In the genomic region with DNA sequence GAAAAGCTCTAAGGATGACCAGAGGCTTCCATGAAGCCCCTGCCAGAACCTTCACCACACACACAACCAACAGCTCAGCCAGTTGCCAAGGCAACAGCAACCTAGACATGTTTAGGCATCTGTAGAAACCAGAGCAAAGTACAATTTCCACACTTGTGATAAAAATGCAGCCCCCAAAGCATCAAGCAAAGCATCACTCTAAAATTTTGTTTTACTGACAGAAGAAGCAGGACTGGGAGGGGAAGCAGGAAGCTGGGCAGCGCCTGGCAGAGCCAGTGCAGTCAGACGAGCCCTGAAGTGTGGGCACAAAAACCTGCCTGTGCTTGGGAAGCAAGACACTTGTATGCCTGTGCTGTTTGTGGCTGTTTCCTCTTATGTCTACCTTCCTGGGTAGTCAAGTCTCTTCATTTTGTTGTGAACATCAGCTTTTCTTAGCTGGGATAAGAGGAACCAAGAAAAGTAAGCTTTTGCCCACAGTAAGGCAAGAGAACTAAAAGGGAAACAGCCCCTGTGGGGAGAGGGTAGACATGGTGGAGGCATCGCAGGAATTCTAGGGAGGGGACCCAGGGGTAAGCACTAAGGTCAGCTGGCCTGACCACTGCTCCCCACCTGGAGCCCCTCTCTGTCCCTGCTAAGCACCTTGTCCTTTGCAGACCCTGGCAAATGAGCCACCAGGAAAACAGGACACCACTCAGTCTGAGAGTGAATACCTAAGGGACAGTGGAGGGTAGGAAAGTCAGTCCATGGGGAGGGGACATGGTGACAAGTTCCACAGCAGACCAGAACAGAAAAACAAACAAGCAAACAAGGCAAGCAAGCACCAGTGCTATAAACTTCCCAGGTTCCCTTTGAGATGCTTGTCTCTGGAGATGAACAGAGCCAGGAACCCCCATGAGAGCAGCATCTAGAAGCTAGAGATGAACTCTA, we compare ENCODE assay signal across 9 cellular contexts. TPM values are rescaled to one million over a fixed set of nuclear protein-coding genes. Genes with fewer than 3 reads are reported as not detected.
A peak's percentile ranks its signal among the peaks of the same experiment; 100 is the strongest.
DNase-seq lines count a peak whose midpoint lies in the region; ATAC-seq, FAIRE-seq and TF ChIP-seq lines count a peak whose summit lies in the region.
"Had no signal": no experiment of that assay in that cellular context is flagged by ENCODE, and none has a peak within 500 bp of the region (broad histone marks: within the 10 kb centered on the region; RNA-seq: fewer than 3 reads in every experiment).

No MANE protein-coding gene starts in this region.

- ATAC-seq in body of pancreas (no peak), memory B cell (ENCODE audit: low read depth) (peak; percentile 72)

- H3K27me3 ChIP-seq in body of pancreas = no peaks in the 10 kb centered on the region

- H3K27ac ChIP-seq in body of pancreas = peak overlapping the region; percentile 13 to 61 (median 51)

- H3K36me3 ChIP-seq in body of pancreas (replicated peaks in 1 of 2; ENCODE audit: insufficient read depth in 1 of 2, low read depth in 2 of 2) = no peaks in the 10 kb centered on the region

- H3K4me1 Mint-ChIP-seq in activated naive CD4-positive, alpha-beta T cell treated with anti-CD3 and anti-CD28 coated beads, Interleukin-2, amount 10 ng/mL, durations not matched to agents 7 days and 5 days = peaks cover 68% of the 10 kb centered on the region
- H3K4me1 Mint-ChIP-seq in memory B cell = peaks cover 51% of the 10 kb centered on the region

- H3K27ac Mint-ChIP-seq in activated naive CD4-positive, alpha-beta T cell treated with anti-CD3 and anti-CD28 coated beads, Interleukin-2, amount 10 ng/mL, durations not matched to agents 7 days and 5 days = peak overlapping the region; percentile 25
- H3K27ac Mint-ChIP-seq in memory B cell = peak overlapping the region; percentile 37

- CTCF ChIA-PET in activated naive CD4-positive, alpha-beta T cell treated with anti-CD3 and anti-CD28 coated beads, Interleukin-2, amount 10 ng/mL, durations not matched to agents 7 days and 5 days (lab: Charles Lee) = interaction anchor here (0.6 to 0.8 kb wide), 2 partner anchors 10 to 67 kb away, joined by 3 to 4 read pairs; no protein-coding TSS in a partner anchor

- no peaks in the 10 kb centered on the region for H3K9me3 ChIP-seq in body of pancreas

- H3K9me3 Mint-ChIP-seq in activated naive CD4-positive, alpha-beta T cell treated with anti-CD3 and anti-CD28 coated beads, Interleukin-2, amount 10 ng/mL, durations not matched to agents 7 days and 5 days = no peaks in the 10 kb centered on the region
- no peaks in the 10 kb centered on the region for H3K9me3 Mint-ChIP-seq in memory B cell

- H3K36me3 Mint-ChIP-seq in activated naive CD4-positive, alpha-beta T cell treated with anti-CD3 and anti-CD28 coated beads, Interleukin-2, amount 10 ng/mL, durations not matched to agents 7 days and 5 days = no peaks in the 10 kb centered on the region
- peaks cover 2% of the 10 kb centered on the region for H3K36me3 Mint-ChIP-seq in memory B cell

- TF ChIP-seq CTCF in body of pancreas (IDR thresholded peaks at IDR 0.05) = no peak

- no peak overlapping the region for H3K4me3 ChIP-seq in body of pancreas
- H3K4me3 ChIP-seq: lung had no signal

- intact Hi-C loops in body of pancreas (cut with DNase I) = loop anchor here (10.0 kb wide), 1 partner anchor 57 kb away; no protein-coding TSS in a partner anchor

- peak; percentile 30 for DNase-seq in activated naive CD4-positive, alpha-beta T cell treated with anti-CD3 and anti-CD28 coated beads, Interleukin-2, amount 10 ng/mL, durations not matched to agents 7 days and 5 days
- no peak for DNase-seq in activated naive CD4-positive, alpha-beta T cell treated with anti-CD3 and anti-CD28 coated beads, Interleukin-2, amount 50 U/mL, for 16 hours
- DNase-seq in body of pancreas (no peak), memory B cell (ENCODE audit: low spot score in 2 of 2) (no peak), urothelium cell line (ENCODE audit: low spot score) (no peak), NCI-H146 treated with DMSO at 0.1 percent for 48 hours (lab: John Stamatoyannopoulos, UW; ENCODE audit: unreplicated experiment) (no peak), NCI-H2227 treated with DMSO at 0.1 percent for 48 hours (lab: John Stamatoyannopoulos, UW) (no peak), putamen (ENCODE audit: low spot score) (no peak)

- peaks cover 91% of the 10 kb centered on the region for H3K4me1 ChIP-seq in body of pancreas

- H3K27me3 Mint-ChIP-seq in activated naive CD4-positive, alpha-beta T cell treated with anti-CD3 and anti-CD28 coated beads, Interleukin-2, amount 10 ng/mL, durations not matched to agents 7 days and 5 days = no peaks in the 10 kb centered on the region
- H3K27me3 Mint-ChIP-seq in memory B cell = no peaks in the 10 kb centered on the region

- no peak overlapping the region for H3K4me3 Mint-ChIP-seq in activated naive CD4-positive, alpha-beta T cell treated with anti-CD3 and anti-CD28 coated beads, Interleukin-2, amount 10 ng/mL, durations not matched to agents 7 days and 5 days
- H3K4me3 Mint-ChIP-seq in memory B cell = no peak overlapping the region

- FAIRE-seq in urothelium cell line (lab: Jason Lieb, UNC) = peak; percentile 35

- 24 to 34% methylated on average over 3 of the region's 3 CpGs for WGBS in body of pancreas, 2 donors

- no peak for TF ChIP-seq POLR2A in body of pancreas (IDR thresholded peaks at IDR 0.05)

RNA-seq across cellular contexts. Expression of gene PACSIN2, which starts 13.4 kb away (rescaled TPM):
- 100 to 1,000 TPM; 117 to 118 TPM for total RNA-seq in body of pancreas
